8 cellular contexts compared by ENCODE assay signal in the genomic region with DNA sequence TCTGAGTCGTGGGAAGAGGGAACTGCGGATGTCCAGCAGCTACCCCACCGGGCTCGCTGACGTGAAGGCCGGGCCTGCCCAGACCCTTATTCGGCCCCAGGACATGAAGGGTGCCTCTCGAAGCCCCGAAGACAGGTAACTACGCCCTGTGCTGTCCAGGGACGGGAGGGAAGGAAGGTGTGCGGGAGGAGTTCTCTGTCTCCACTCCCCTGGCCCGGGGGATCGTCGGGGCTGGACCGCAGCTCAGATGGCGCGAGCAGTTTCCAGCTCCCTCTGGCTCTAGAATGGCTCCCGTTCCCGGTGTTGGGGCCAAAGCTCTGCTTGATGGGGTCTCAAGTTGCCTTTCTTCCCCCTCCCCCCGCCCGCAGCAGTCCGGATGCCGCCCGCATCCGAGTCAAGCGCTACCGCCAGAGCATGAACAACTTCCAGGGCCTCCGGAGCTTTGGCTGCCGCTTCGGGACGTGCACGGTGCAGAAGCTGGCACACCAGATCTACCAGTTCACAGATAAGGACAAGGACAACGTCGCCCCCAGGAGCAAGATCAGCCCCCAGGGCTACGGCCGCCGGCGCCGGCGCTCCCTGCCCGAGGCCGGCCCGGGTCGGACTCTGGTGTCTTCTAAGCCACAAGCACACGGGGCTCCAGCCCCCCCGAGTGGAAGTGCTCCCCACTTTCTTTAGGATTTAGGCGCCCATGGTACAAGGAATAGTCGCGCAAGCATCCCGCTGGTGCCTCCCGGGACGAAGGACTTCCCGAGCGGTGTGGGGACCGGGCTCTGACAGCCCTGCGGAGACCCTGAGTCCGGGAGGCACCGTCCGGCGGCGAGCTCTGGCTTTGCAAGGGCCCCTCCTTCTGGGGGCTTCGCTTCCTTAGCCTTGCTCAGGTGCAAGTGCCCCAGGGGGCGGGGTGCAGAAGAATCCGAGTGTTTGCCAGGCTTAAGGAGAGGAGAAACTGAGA. TPM values are rescaled to one million over a fixed set of nuclear protein-coding genes. Genes with fewer than 3 reads are reported as not detected.
DNase-seq lines count a peak whose midpoint lies in the region; TF ChIP-seq lines count a peak whose summit lies in the region.

No MANE protein-coding gene starts in this region.

- peak overlapping the region; percentile 67 to 87 for H3K9ac ChIP-seq in liver (ENCODE audit: low read depth in 1 of 2, low read length in 2 of 2)

- peak overlapping the region; percentile 65 for H3K4me2 ChIP-seq in DOHH2 (ENCODE audit: low read length)

- no peaks in the 10 kb centered on the region for H3K9me3 ChIP-seq in DOHH2 (ENCODE audit: control insufficient read depth, insufficient read depth, low read length)
- H3K9me3 ChIP-seq in breast epithelium: no peaks in the 10 kb centered on the region
- no peaks in the 10 kb centered on the region for H3K9me3 ChIP-seq in liver (ENCODE audit: control insufficient read depth in 4 of 4, low read length in 3 of 4)
- H3K9me3 ChIP-seq in testis: no peaks in the 10 kb centered on the region

- H3K4me1 ChIP-seq in DOHH2 (ENCODE audit: control insufficient read depth, low read length) (peaks cover 74% of the 10 kb centered on the region), breast epithelium (peaks cover 0 to 5% of the 10 kb centered on the region in 2 donors), liver (ENCODE audit: control insufficient read depth in 4 of 4, insufficient read depth in 4 of 4, low read length in 3 of 4) (peaks cover 6 to 58% (median 32%) of the 10 kb centered on the region in 4 donors), testis (peaks cover 54% of the 10 kb centered on the region)

- intact Hi-C loops in breast epithelium (cut with DNase I; ENCODE audit: low total_unique reads): loop anchor here (5.0 to 10.0 kb wide), 2 partner anchors 91 to 549 kb away; no protein-coding TSS in a partner anchor
- intact Hi-C loops in testis (cut with DNase I; ENCODE audit: low total_unique reads): loop anchor here (5.0 kb wide), 1 partner anchor 549 kb away; no protein-coding TSS in a partner anchor

- H3K9me2 ChIP-seq in DOHH2 (replicated peaks; ENCODE audit: control insufficient read depth, low read length): no peaks in the 10 kb centered on the region

- H3K4me3 ChIP-seq in DOHH2 (ENCODE audit: low read length): peak overlapping the region; percentile 69
- peak overlapping the region; percentile 74 for H3K4me3 ChIP-seq in NB4 (ENCODE audit: low read depth, low read length)
- H3K4me3 ChIP-seq in breast epithelium: peak overlapping the region; percentile 70 to 94 (median 93)
- peak overlapping the region; percentile 63 to 89 (median 73) for H3K4me3 ChIP-seq in liver (ENCODE audit: low read depth in 1 of 3, low read length in 3 of 3)
- peak overlapping the region; percentile 56 to 66 for H3K4me3 ChIP-seq in testis

- H3K36me3 ChIP-seq in DOHH2 (ENCODE audit: control insufficient read depth, low read length): no peaks in the 10 kb centered on the region
- H3K36me3 ChIP-seq in breast epithelium: no peaks in the 10 kb centered on the region
- H3K36me3 ChIP-seq in liver (ENCODE audit: control insufficient read depth in 4 of 4, insufficient read depth in 3 of 4, low read depth in 1 of 4, low read length in 3 of 4): no peaks in the 10 kb centered on the region
- no peaks in the 10 kb centered on the region for H3K36me3 ChIP-seq in testis (ENCODE audit: low read depth, missing control alignments)

- no peaks in the 10 kb centered on the region for H3K79me2 ChIP-seq in DOHH2 (ENCODE audit: control insufficient read depth, low read length)

- TF ChIP-seq CTCF in DOHH2 (IDR thresholded peaks at IDR 0.05; ENCODE audit: low read depth, low read length, poor library complexity, severe bottlenecking) (no peak), NB4 (IDR thresholded peaks at IDR 0.05; ENCODE audit: low read depth, low read length) (no peak), breast epithelium (IDR thresholded peaks at IDR 0.05) (no peak), liver (IDR thresholded peaks at IDR 0.05; ENCODE audit: low read depth, low read length, missing input control) (no peak), testis (IDR thresholded peaks at IDR 0.05) (no peak)

- no peak overlapping the region for H3K27ac ChIP-seq in DOHH2 (ENCODE audit: low read depth, low read length)
- peak overlapping the region; percentile 95 to 97 for H3K27ac ChIP-seq in breast epithelium
- peak overlapping the region; percentile 84 to 96 for H3K27ac ChIP-seq in liver (ENCODE audit: low read depth in 1 of 2, low read length in 2 of 2)
- H3K27ac ChIP-seq in testis: peak overlapping the region; percentile 28 to 82

- no peak for TF ChIP-seq POLR2A in NB4 (IDR thresholded peaks at IDR 0.05; ENCODE audit: extremely low read depth, insufficient read length)
- no peak for TF ChIP-seq POLR2A in breast epithelium (IDR thresholded peaks at IDR 0.05)
- no peak for TF ChIP-seq POLR2A in testis (IDR thresholded peaks at IDR 0.05)

- 52% methylated on average over 65 of the region's 65 CpGs for WGBS in liver
- 26 to 28% methylated on average over 13 to 65 of the region's 65 CpGs for WGBS in testis, 2 donors

- H4K20me1 ChIP-seq in DOHH2 (ENCODE audit: control insufficient read depth, insufficient read depth, low read depth, low read length): no peaks in the 10 kb centered on the region

- DNase-seq in NB4 (ENCODE audit: low read depth): peak; percentile 65
- DNase-seq in breast epithelium (ENCODE audit: low spot score in 2 of 2): no peak
- DNase-seq in testis: no peak
- DNase-seq in mucosa of gallbladder (ENCODE audit: low spot score): no peak
- no peak for DNase-seq in 8988T
- DNase-seq in NCI-H2171 (lab: John Stamatoyannopoulos, UW): no peak

- peaks cover 4% of the 10 kb centered on the region; the same call in 1 of the 2 replicates for H3F3A ChIP-seq in DOHH2 (ENCODE audit: control insufficient read depth, insufficient read depth)

- TF ChIP-seq RAD21 in liver (IDR thresholded peaks at IDR 0.05): no peak

- H3K27me3 ChIP-seq in DOHH2 (ENCODE audit: control insufficient read depth, low read length) (peaks cover 68% of the 10 kb centered on the region), breast epithelium (no peaks in the 10 kb centered on the region), liver (ENCODE audit: control insufficient read depth in 4 of 4, insufficient read depth in 4 of 4, low read length in 3 of 4) (no peaks in the 10 kb centered on the region), testis (no peaks in the 10 kb centered on the region)

TF ChIP-seq in liver, 16 proteins besides CTCF, POLR2A, EP300 and RAD21:
- TF ChIP-seq FOXA1 (IDR thresholded peaks at IDR 0.05): no peak
- no peak for TF ChIP-seq RXRA (IDR thresholded peaks at IDR 0.05)
- TF ChIP-seq, protein P1, sequence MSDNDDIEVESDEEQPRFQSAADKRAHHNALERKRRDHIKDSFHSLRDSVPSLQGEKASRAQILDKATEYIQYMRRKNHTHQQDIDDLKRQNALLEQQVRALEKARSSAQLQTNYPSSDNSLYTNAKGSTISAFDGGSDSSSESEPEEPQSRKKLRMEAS (IDR thresholded peaks at IDR 0.05): no peak
- no peak for TF ChIP-seq GABPA (IDR thresholded peaks at IDR 0.05 in 1 of 2, conservative IDR thresholded peaks at IDR 0.05 in 1 of 2)

RNA-seq across cellular contexts. Expression of a gene that starts 1.4 kb away (rescaled TPM):
- 100 to 1,000 TPM in 2 of 3 donors, 10 to 100 TPM in 1; 77.1 to 279 (median 252) TPM for total RNA-seq in breast epithelium
- total RNA-seq in liver: 10 to 100 TPM; 12.8 to 32.6 TPM
- 10 to 100 TPM in 1 of 2 donors, 1 to 10 TPM in 1; 9.7 to 33.1 TPM for polyA plus RNA-seq in liver
- 10 to 100 TPM in 1 of 2 donors, 1 to 10 TPM in 1; 3.5 to 13.1 TPM for total RNA-seq in testis
- 3.7 TPM for polyA plus RNA-seq in testis (ENCODE audit: insufficient read depth, low read depth, low replicate concordance)
- 27.2 TPM for total RNA-seq in mucosa of gallbladder

RNA-seq across cellular contexts. Expression of a gene that starts 12.2 kb away (rescaled TPM):
- 10 to 100 TPM; 74.8 to 91.9 (median 88.2) TPM for total RNA-seq in breast epithelium
- 10 to 100 TPM; 16.7 to 31.3 TPM for total RNA-seq in liver
- 10 to 100 TPM in 1 of 2 donors, 1 to 10 TPM in 1; 7.5 to 12.7 TPM for polyA plus RNA-seq in liver
- total RNA-seq in testis: 10 to 100 TPM; 48.7 to 52.8 TPM
- polyA plus RNA-seq in testis (ENCODE audit: insufficient read depth, low read depth, low replicate concordance): 27.8 TPM
- total RNA-seq in mucosa of gallbladder: 53.1 TPM
